Comparison of ENCODE assay signal across 13 cellular contexts in genomic region chr9:124721109-124721850, GRCh38. TPM values are rescaled to one million over a fixed set of nuclear protein-coding genes. Genes with fewer than 3 reads are reported as not detected.
DNase-seq lines count a peak whose midpoint lies in the region; ATAC-seq, FAIRE-seq and TF ChIP-seq lines count a peak whose summit lies in the region.
"Had no signal": no experiment of that assay in that cellular context is flagged by ENCODE, and none has a peak within 500 bp of the region (broad histone marks: within the 10 kb centered on the region; RNA-seq: fewer than 3 reads in every experiment).

No MANE protein-coding gene starts in this region.

- 0 out of 2 replicates have a peak overlapping the region, but pooled peaks have one; percentile 23 for H3K9ac ChIP-seq in HUES48 (ENCODE audit: low read depth, low read length)
- H3K9ac ChIP-seq in liver (ENCODE audit: low read depth in 1 of 2, low read length in 2 of 2) = no peak overlapping the region

- H3K4me3 ChIP-seq in A549 (no peak overlapping the region), HUES48 (ENCODE audit: low read depth, low read length) (no peak overlapping the region), liver (ENCODE audit: low read depth in 1 of 3, low read length in 3 of 3) (no peak overlapping the region)
- H3K4me3 ChIP-seq: dorsolateral prefrontal cortex had no signal

- no peak for FAIRE-seq in A549 (lab: Jason Lieb, UNC)

- H3K9me3 ChIP-seq in A549 (no peaks in the 10 kb centered on the region), HUES48 (ENCODE audit: control insufficient read depth, insufficient read depth, low read length) (no peaks in the 10 kb centered on the region), liver (ENCODE audit: control insufficient read depth in 4 of 4, low read length in 3 of 4) (no peaks in the 10 kb centered on the region)

- peaks cover 18% of the 10 kb centered on the region for H3K4me1 ChIP-seq in A549
- H3K4me1 ChIP-seq in HUES48 (ENCODE audit: control insufficient read depth, insufficient read depth, low read length) = peaks cover 11% of the 10 kb centered on the region
- H3K4me1 ChIP-seq in liver (ENCODE audit: control insufficient read depth in 4 of 4, insufficient read depth in 4 of 4, low read length in 3 of 4) = peaks cover 1 to 26% (median 17%) of the 10 kb centered on the region in 4 donors

- no peak for TF ChIP-seq EP300 in A549 (IDR thresholded peaks at IDR 0.05)

- H3K27ac ChIP-seq in A549 = peak overlapping the region; percentile 15 to 68; a peak in 4 of 6 replicates
- H3K27ac ChIP-seq in HUES48 (ENCODE audit: low read depth, low read length) = peak overlapping the region; percentile 64
- H3K27ac ChIP-seq in liver (ENCODE audit: low read depth in 1 of 2, low read length in 2 of 2) = peak overlapping the region in 1 of 2 donors; percentile 5

- H3K36me3 ChIP-seq in HUES48 (ENCODE audit: control insufficient read depth, insufficient read depth, low read length) (no peaks in the 10 kb centered on the region), liver (ENCODE audit: control insufficient read depth in 4 of 4, insufficient read depth in 3 of 4, low read depth in 1 of 4, low read length in 3 of 4) (no peaks in the 10 kb centered on the region)

- peak in 1 of 2 experiments; percentile 40 for DNase-seq in A549 (ENCODE audit: low read depth in 1 of 2, low spot score in 1 of 2)
- peak; percentile 85 for DNase-seq in amniotic epithelial cell (ENCODE audit: low read depth)
- no peak for DNase-seq in SIG-M5 (lab: John Stamatoyannopoulos, UW)
- DNase-seq in SKM-1 treated with dmso at 0.1 percent for 144 hours (lab: John Stamatoyannopoulos, UW; ENCODE audit: unreplicated experiment) = no peak
- DNase-seq: activated CD8-positive, alpha-beta memory T cell treated with anti-CD3 and anti-CD28 coated beads, Interleukin-2, amount 50 U/mL, for 48 hours; activated naive CD8-positive, alpha-beta T cell treated with anti-CD3 and anti-CD28 coated beads for 36 hours; DMS153; dorsolateral prefrontal cortex; NCI-H2227 treated with DMSO at 0.1 percent for 48 hours had no signal

- TF ChIP-seq RAD21 in A549 (conservative IDR thresholded peaks at IDR 0.05 in 1 of 2, IDR thresholded peaks at IDR 0.05 in 1 of 2) = no peak
- no peak for TF ChIP-seq RAD21 in liver (IDR thresholded peaks at IDR 0.05)

- POLR2A ChIA-PET in A549 (lab: Yijun Ruan, JAX) = interaction anchor here (0.6 kb wide), 1 partner anchor 268 kb away, joined by 3 read pairs; no protein-coding TSS in a partner anchor

- peak overlapping the region; percentile 62 for H3K4me2 ChIP-seq in A549

- H3K27me3 ChIP-seq in HUES48 (ENCODE audit: control insufficient read depth, insufficient read depth, low read length) (no peaks in the 10 kb centered on the region), liver (ENCODE audit: control insufficient read depth in 4 of 4, insufficient read depth in 4 of 4, low read length in 3 of 4) (no peaks in the 10 kb centered on the region)
- H3K27me3 ChIP-seq: dorsolateral prefrontal cortex had no signal

- CTCF ChIA-PET in A549 (lab: Yijun Ruan, JAX) = interaction anchor here (0.5 to 8.5 kb wide), 7 partner anchors 9 to 170 kb away, joined by 3 to 59 read pairs (median 4); partner anchors contain the start of gene WDR38

- ATAC-seq in A549 = peak; percentile 34 to 83; a peak in 3 of 6 replicates
- no peak for ATAC-seq in GM19467 (IDR thresholded peaks at IDR 0.05; ENCODE audit: unreplicated experiment)
- no peak for ATAC-seq in HG02678 (IDR thresholded peaks at IDR 0.05; ENCODE audit: unreplicated experiment)

- TF ChIP-seq POLR2A in A549 (IDR thresholded peaks at IDR 0.05; ENCODE audit: low read length) = no peak

- 28% methylated on average over 5 of the region's 5 CpGs for WGBS in A549 (ENCODE audit: missing lambda C conversion rate)
- 60% methylated on average over 5 of the region's 5 CpGs for WGBS in liver

- no peak for TF ChIP-seq CTCF in A549 (IDR thresholded peaks at IDR 0.05)
- no peak for TF ChIP-seq CTCF in liver (IDR thresholded peaks at IDR 0.05; ENCODE audit: low read depth, low read length, missing input control)

TF ChIP-seq in A549, 52 proteins besides CTCF, POLR2A, EP300 and RAD21:
- TF ChIP-seq GATA3 (IDR thresholded peaks at IDR 0.05; ENCODE audit: borderline replicate concordance) (peak; percentile 86), HEYL (CRISPR knock-in tag; IDR thresholded peaks at IDR 0.05) (no peak)

TF ChIP-seq in liver, 16 proteins besides CTCF, POLR2A, EP300 and RAD21:
- TF ChIP-seq RXRA (IDR thresholded peaks at IDR 0.05) (peak; percentile 35 to 60), REST (IDR thresholded peaks at IDR 0.05) (no peak)

RNA-seq across cellular contexts. Expression of gene NR6A1, which starts 49.8 kb away (rescaled TPM):
- polyA plus RNA-seq in A549 (2011; rRNA removed) (3.3 and 4.1 TPM in 2 replicates), A549 (2017; fragmentation: RNase III; extraction: RNeasy Plus Mini Kit Qiagen cat#74134 plus additional on column Dnase treatment) (1.7 to 1.8 TPM (median 1.7 TPM) in 3 replicates), liver (1 to 10 TPM in 1 of 2 donors, under 1 TPM in 1; 0.72 to 1.3 TPM)
- polyA plus RNA-seq in A549 (2012; cell fraction: cytosol; rRNA removed) = 1.1 and 1.3 TPM in 2 replicates
- polyA plus RNA-seq in A549 (2012; cell fraction: nucleus; rRNA removed) = 4.7 and 6.2 TPM in 2 replicates
- polyA minus RNA-seq in A549 (2011; rRNA and poly(A)+ RNA removed) = 9.3 and 15.1 TPM in 2 replicates
- 1 to 10 TPM; 2.8 to 6.1 TPM for total RNA-seq in liver

RNA-seq across cellular contexts. Expression of gene OLFML2A, which starts 55.7 kb away (rescaled TPM):
- polyA plus RNA-seq in A549 (2011; rRNA removed) = 8.2 and 11.8 TPM in 2 replicates
- polyA plus RNA-seq in A549 (2012; cell fraction: cytosol; rRNA removed) = 6.8 and 12.1 TPM in 2 replicates
- 14.9 and 16.6 TPM in 2 replicates for polyA plus RNA-seq in A549 (2012; cell fraction: nucleus; rRNA removed)
- 11.3 to 16.2 TPM (median 14.5 TPM) in 3 replicates for polyA plus RNA-seq in A549 (2017; fragmentation: RNase III; extraction: RNeasy Plus Mini Kit Qiagen cat#74134 plus additional on column Dnase treatment)
- 10.8 and 11.7 TPM in 2 replicates for polyA minus RNA-seq in A549 (2011; rRNA and poly(A)+ RNA removed)
- 1 to 10 TPM in 1 of 2 donors, under 1 TPM in 1; 0.56 to 1.1 TPM for total RNA-seq in liver
- under 1 TPM; 0.15 to 0.50 TPM for polyA plus RNA-seq in liver
- total RNA-seq: activated naive CD8-positive, alpha-beta T cell treated with anti-CD3 and anti-CD28 coated beads for 36 hours had no signal

Comparison
In these comparisons a context has a peak if more than half of its experiments do, and no peak if none do; other contexts are left out.
1. ATAC-seq: peak in A549 (2 of 2); none in GM19467 (single experiment) and HG02678 (single experiment).
2. RNA of gene OLFML2A, which starts 55.7 kb away (polyA plus RNA-seq): 6.8 to 16.6 TPM in A549; 0.15 to 0.50 TPM in liver; every median in the first group is over 4 times any median in the second.